8 cellular contexts compared by ENCODE assay signal in the genomic region with DNA sequence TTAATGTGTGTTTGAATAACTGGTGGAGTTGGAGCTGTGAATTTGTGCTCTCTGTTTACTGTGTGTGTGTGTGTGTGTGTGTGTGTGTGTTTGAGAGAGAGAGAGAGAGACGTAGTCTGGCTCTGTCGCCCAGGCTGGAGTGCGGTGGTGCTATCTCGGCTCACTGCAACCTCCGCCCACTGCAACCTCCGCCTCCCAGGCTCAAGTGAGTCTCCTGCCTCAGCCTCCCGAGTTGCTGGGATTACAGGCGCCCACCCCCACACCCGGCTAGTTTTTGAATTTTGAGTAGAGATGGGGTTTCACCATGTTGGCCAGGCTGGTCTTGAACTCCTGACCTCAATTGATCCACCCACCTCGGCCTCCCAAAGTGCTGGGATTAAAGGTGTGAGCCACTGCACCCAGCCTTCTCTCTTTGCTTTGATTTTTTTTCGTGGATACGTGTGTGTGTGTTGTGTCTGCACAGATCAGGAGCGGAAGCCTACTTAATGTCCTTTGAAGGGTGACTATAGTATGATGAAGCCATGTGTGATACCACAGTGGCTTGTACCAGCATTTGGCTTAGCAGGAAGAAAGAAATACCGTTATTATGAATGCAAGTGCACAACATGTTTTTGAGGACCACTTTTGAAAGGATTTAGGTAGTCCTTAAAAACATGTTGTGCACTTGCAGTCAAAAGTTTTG. TPM values are rescaled to one million over a fixed set of nuclear protein-coding genes. Genes with fewer than 3 reads are reported as not detected.
DNase-seq lines count a peak whose midpoint lies in the region; ATAC-seq and TF ChIP-seq lines count a peak whose summit lies in the region.
"Not testable (repeated sequence)": the region's sequence is repeated elsewhere in the genome, so short reads cannot be mapped to it uniquely, and the experiment has no call there.

No MANE protein-coding gene starts in this region.

- H3K9me3 ChIP-seq in A673 (ENCODE audit: low read depth, low read length, poor library complexity, severe bottlenecking); HUES6 (ENCODE audit: control insufficient read depth, insufficient read depth, low read depth, low read length): not testable (repeated sequence)

- H3K27me3 ChIP-seq in A673 (replicated peaks; ENCODE audit: insufficient read depth, low read depth, low read length, poor library complexity); HUES6 (ENCODE audit: control insufficient read depth, insufficient read depth, low read length): not testable (repeated sequence)

- not testable (repeated sequence) for DNase-seq in A673 (ENCODE audit: low spot score)
- DNase-seq in UCSD-AML1 (lab: John Stamatoyannopoulos, UW; ENCODE audit: unreplicated experiment): peak; percentile 23
- peak; percentile 36 to 63 for DNase-seq in left colon
- DNase-seq in posterior vena cava (ENCODE audit: low spot score): peak; percentile 81
- DNase-seq in stimulated activated CD8-positive, alpha-beta memory T cell treated with anti-CD3 and anti-CD28 coated beads, Interleukin-4, amount 100 ng/mL, for 48 hours: peak; percentile 76

- H3K4me3 ChIP-seq in A673 (ENCODE audit: low read depth, low read length, poor library complexity, severe bottlenecking) (peak overlapping the region; percentile 54), HUES6 (ENCODE audit: low read depth, low read length) (peak overlapping the region; percentile 84)

- H3K27ac ChIP-seq in A673 (ENCODE audit: low read depth, low read length, poor library complexity, severe bottlenecking); HUES6 (ENCODE audit: low read depth, low read length): not testable (repeated sequence)

- POLR2A ChIA-PET in A673 (lab: Charles Lee; ENCODE audit: low non-redundant PET): interaction anchor here (0.8 kb wide), 1 partner anchor 532 kb away, joined by 4 read pairs; no protein-coding TSS in a partner anchor

- not testable (repeated sequence) for H3K27me3 Mint-ChIP-seq in activated T-helper 17 cell treated with anti-CD3 and anti-CD28 coated beads, Interleukin-2, amount 50 U/mL, for 72 hours; dendritic cell treated with granulocyte-macrophage colony-stimulating factor and Interleukin-4, amounts not matched to agents 40 ng/mL and 50 ng/mL, for 4 days

- not testable (repeated sequence) for TF ChIP-seq CTCF in A673 (conservative IDR thresholded peaks at IDR 0.05; ENCODE audit: low read depth, low read length)

- H3K27ac Mint-ChIP-seq in activated T-helper 17 cell treated with anti-CD3 and anti-CD28 coated beads, Interleukin-2, amount 50 U/mL, for 72 hours: peak overlapping the region; percentile 92
- H3K27ac Mint-ChIP-seq in dendritic cell treated with granulocyte-macrophage colony-stimulating factor and Interleukin-4, amounts not matched to agents 40 ng/mL and 50 ng/mL, for 4 days: peak overlapping the region; percentile 97

- H3K36me3 ChIP-seq in A673 (ENCODE audit: insufficient read depth, low read length, poor library complexity, severe bottlenecking); HUES6 (ENCODE audit: control insufficient read depth, insufficient read depth, low read length): not testable (repeated sequence)

- CTCF ChIA-PET in A673 (lab: Charles Lee): not testable (repeated sequence)

- not testable (repeated sequence) for H3K9ac ChIP-seq in HUES6 (ENCODE audit: low read length)

- H3K4me1 Mint-ChIP-seq in activated T-helper 17 cell treated with anti-CD3 and anti-CD28 coated beads, Interleukin-2, amount 50 U/mL, for 72 hours: peaks cover 29% of the 10 kb centered on the region
- peaks cover 39% of the 10 kb centered on the region for H3K4me1 Mint-ChIP-seq in dendritic cell treated with granulocyte-macrophage colony-stimulating factor and Interleukin-4, amounts not matched to agents 40 ng/mL and 50 ng/mL, for 4 days (ENCODE audit: low read depth)

- intact Hi-C loops in A673 (cut with micrococcal nuclease; ENCODE audit: unreplicated experiment); left colon (cut with DNase I, micrococcal nuclease); posterior vena cava (cut with DNase I): not testable (repeated sequence)
- intact Hi-C loops in dendritic cell treated with granulocyte-macrophage colony-stimulating factor and Interleukin-4, amounts not matched to agents 40 ng/mL and 50 ng/mL, for 4 days (cut with micrococcal nuclease): loop anchor here (2.0 to 10.0 kb wide), 3 partner anchors 29 to 72 kb away; partner anchors contain the start of gene RNF138

- H3K4me1 ChIP-seq in A673 (ENCODE audit: insufficient read depth, low read length, poor library complexity, severe bottlenecking): not testable (repeated sequence)
- H3K4me1 ChIP-seq in HUES6 (ENCODE audit: control insufficient read depth, insufficient read depth, low read length): peaks cover 11% of the 10 kb centered on the region; the same call in 1 of the 2 replicates

- H3K9me3 Mint-ChIP-seq in activated T-helper 17 cell treated with anti-CD3 and anti-CD28 coated beads, Interleukin-2, amount 50 U/mL, for 72 hours; dendritic cell treated with granulocyte-macrophage colony-stimulating factor and Interleukin-4, amounts not matched to agents 40 ng/mL and 50 ng/mL, for 4 days: not testable (repeated sequence)

- H3K36me3 Mint-ChIP-seq in activated T-helper 17 cell treated with anti-CD3 and anti-CD28 coated beads, Interleukin-2, amount 50 U/mL, for 72 hours (ENCODE audit: low read depth); dendritic cell treated with granulocyte-macrophage colony-stimulating factor and Interleukin-4, amounts not matched to agents 40 ng/mL and 50 ng/mL, for 4 days (ENCODE audit: low read depth): not testable (repeated sequence)

- ATAC-seq in activated T-helper 17 cell treated with anti-CD3 and anti-CD28 coated beads, Interleukin-2, amount 50 U/mL, for 72 hours (replicated peaks): peak; percentile 40
- ATAC-seq in left colon: peak; percentile 47

- BruUV-seq in A673 (replicated peaks; lab: Mats Ljungman, UMichigan): not testable (repeated sequence)

- peak overlapping the region; percentile 97 for H3K4me3 Mint-ChIP-seq in activated T-helper 17 cell treated with anti-CD3 and anti-CD28 coated beads, Interleukin-2, amount 50 U/mL, for 72 hours
- H3K4me3 Mint-ChIP-seq in dendritic cell treated with granulocyte-macrophage colony-stimulating factor and Interleukin-4, amounts not matched to agents 40 ng/mL and 50 ng/mL, for 4 days: peak overlapping the region; percentile 96

RNA-seq across cellular contexts. Expression of gene RNF125, which starts 1.5 kb away (rescaled TPM):
- total RNA-seq in A673 (2021) (1.2 and 1.5 TPM in 2 replicates), left colon (10 to 100 TPM in 1 of 2 donors, 1 to 10 TPM in 1; 8.5 to 12.0 TPM), posterior vena cava (1 to 10 TPM; 3.7 to 9.0 TPM)
- total RNA-seq in activated T-helper 17 cell treated with anti-CD3 and anti-CD28 coated beads, Interleukin-2, amount 50 U/mL, for 72 hours: 10 to 100 TPM; 14.5 to 16.1 TPM
